Comparison of ENCODE assay signal across 9 cellular contexts in the genomic region with DNA sequence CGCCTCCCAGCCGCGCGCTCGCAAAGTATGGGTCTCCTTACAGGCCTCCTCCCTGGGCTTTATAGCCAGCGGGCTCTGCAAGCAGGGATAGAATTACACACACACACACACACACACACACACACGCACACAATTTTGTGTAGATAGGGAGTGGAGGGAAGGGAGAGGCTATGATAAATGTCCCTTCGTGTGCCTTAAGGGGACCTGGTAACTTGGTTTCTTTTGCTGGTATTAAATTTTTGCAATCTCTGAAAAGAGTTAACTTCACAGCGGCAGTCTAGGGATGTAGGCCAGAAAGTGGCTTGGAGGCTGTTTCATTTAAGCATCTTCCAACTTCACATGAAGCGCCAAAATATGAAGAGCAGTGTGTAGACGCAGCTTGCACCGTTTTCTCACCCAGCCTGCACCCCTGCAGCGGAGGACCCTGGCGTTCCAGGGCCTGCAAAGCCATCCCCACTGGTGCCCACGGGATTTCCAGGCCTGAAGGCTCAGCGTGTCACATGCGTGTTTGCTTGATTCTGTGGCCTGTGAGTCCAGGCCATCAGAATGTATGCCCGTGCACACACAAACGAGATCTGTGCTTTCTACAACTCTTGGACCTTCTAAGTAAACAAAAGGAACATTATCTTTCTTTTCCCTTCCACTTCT.
DNase-seq lines count a peak whose midpoint lies in the region; ATAC-seq, FAIRE-seq and TF ChIP-seq lines count a peak whose summit lies in the region.
"Had no signal": no experiment of that assay in that cellular context is flagged by ENCODE, and none has a peak within 500 bp of the region (broad histone marks: within the 10 kb centered on the region; RNA-seq: fewer than 3 reads in every experiment).

No MANE protein-coding gene starts in this region.

- DNase-seq in activated CD4-positive, alpha-beta T cell treated with anti-CD3 and anti-CD28 coated beads, Interleukin-2, amount 10 ng/mL, durations not matched to agents 7 days and 5 days, result no peak
- no peak for DNase-seq in activated CD4-positive, alpha-beta T cell treated with anti-CD3 and anti-CD28 coated beads, Interleukin-2, amount 50 U/mL, for 1 hour
- DNase-seq in adipocyte (ENCODE audit: low read depth) (no peak), keratinocyte (ENCODE audit: low read depth, low spot score) (no peak), smooth muscle cell (lab: John Stamatoyannopoulos, UW; ENCODE audit: unreplicated experiment) (no peak)

- TF ChIP-seq CTCF in keratinocyte (optimal IDR thresholded peaks at IDR 0.05 in 1 of 3, IDR thresholded peaks at IDR 0.05 in 1 of 3, conservative IDR thresholded peaks at IDR 0.05 in 1 of 3; ENCODE audit: extremely low read depth in 1 of 3, insufficient read depth in 2 of 3, low read length in 3 of 3) (no peak), smooth muscle cell (IDR thresholded peaks at IDR 0.05; ENCODE audit: borderline replicate concordance, insufficient read depth, poor library complexity, severe bottlenecking) (no peak)

- H3K36me3 ChIP-seq in adipocyte (ENCODE audit: control insufficient read depth, insufficient read depth, low read length, severe bottlenecking) (no peaks in the 10 kb centered on the region), keratinocyte (ENCODE audit: control insufficient read depth in 2 of 2, extremely low read depth in 1 of 2, insufficient read depth in 2 of 2, low read length in 2 of 2) (no peaks in the 10 kb centered on the region), smooth muscle cell (ENCODE audit: low read depth) (no peaks in the 10 kb centered on the region)

- no peak overlapping the region for H2AFZ ChIP-seq in keratinocyte (ENCODE audit: control insufficient read depth, low read length)
- no peak overlapping the region for H2AFZ ChIP-seq in smooth muscle cell (ENCODE audit: low read depth)

- H3K4me3 Mint-ChIP-seq in activated CD4-positive, alpha-beta T cell treated with anti-CD3 and anti-CD28 coated beads, Interleukin-2, amount 10 ng/mL, durations not matched to agents 7 days and 5 days, result peak overlapping the region; percentile 52
- H3K4me3 Mint-ChIP-seq: central memory CD8-positive, alpha-beta T cell had no signal

- no peak overlapping the region for H3K9ac ChIP-seq in adipocyte (ENCODE audit: low read length)
- H3K9ac ChIP-seq in keratinocyte (ENCODE audit: control insufficient read depth, extremely low read depth, insufficient read depth, low read length), result no peak overlapping the region
- no peak overlapping the region for H3K9ac ChIP-seq in smooth muscle cell (ENCODE audit: low read depth)

- dilution Hi-C loops in keratinocyte (cut with MboI; ENCODE audit: extremely low pct_ligation_motif_present, low sequenced_read_pairs), result no loop called here

- no peak for ATAC-seq in HG03439 (IDR thresholded peaks at IDR 0.05; ENCODE audit: unreplicated experiment)
- no peak for ATAC-seq in HG02571 (IDR thresholded peaks at IDR 0.05; ENCODE audit: unreplicated experiment)
- ATAC-seq in GM19351 (IDR thresholded peaks at IDR 0.05; ENCODE audit: unreplicated experiment), result no peak

- H3K4me1 Mint-ChIP-seq in activated CD4-positive, alpha-beta T cell treated with anti-CD3 and anti-CD28 coated beads, Interleukin-2, amount 10 ng/mL, durations not matched to agents 7 days and 5 days, result peaks cover 9% of the 10 kb centered on the region
- H3K4me1 Mint-ChIP-seq: central memory CD8-positive, alpha-beta T cell had no signal

- no peaks in the 10 kb centered on the region for H3K9me3 ChIP-seq in adipocyte (ENCODE audit: control insufficient read depth, low read length)
- no peaks in the 10 kb centered on the region for H3K9me3 ChIP-seq in keratinocyte (ENCODE audit: control insufficient read depth, low read depth, low read length)
- H3K9me3 ChIP-seq in smooth muscle cell (replicated peaks; ENCODE audit: low read depth), result no peaks in the 10 kb centered on the region

- H3K27ac ChIP-seq in keratinocyte (ENCODE audit: control insufficient read depth, insufficient read depth, low read length) (no peak overlapping the region), smooth muscle cell (ENCODE audit: low read depth) (no peak overlapping the region)

- 67% methylated on average over 15 of the region's 19 CpGs for WGBS in smooth muscle cell (ENCODE audit: low lambda C conversion rate)

- FAIRE-seq in keratinocyte (lab: Jason Lieb, UNC), result no peak

- H3K27me3 ChIP-seq in adipocyte (replicated peaks; ENCODE audit: control insufficient read depth, insufficient read depth, low read length) (no peaks in the 10 kb centered on the region), keratinocyte (ENCODE audit: control insufficient read depth, extremely low read depth, insufficient read depth, low read length) (peaks cover 35% of the 10 kb centered on the region), smooth muscle cell (ENCODE audit: low read depth) (peaks cover 60% of the 10 kb centered on the region)

- H3K27me3 Mint-ChIP-seq in activated CD4-positive, alpha-beta T cell treated with anti-CD3 and anti-CD28 coated beads, Interleukin-2, amount 10 ng/mL, durations not matched to agents 7 days and 5 days, result peaks cover 38% of the 10 kb centered on the region

- POLR2A ChIA-PET in activated CD4-positive, alpha-beta T cell treated with anti-CD3 and anti-CD28 coated beads, Interleukin-2, amount 10 ng/mL, durations not matched to agents 7 days and 5 days (lab: Charles Lee), result no interaction called here

- H3K27ac Mint-ChIP-seq in activated CD4-positive, alpha-beta T cell treated with anti-CD3 and anti-CD28 coated beads, Interleukin-2, amount 10 ng/mL, durations not matched to agents 7 days and 5 days, result no peak overlapping the region

- H3K9me1 ChIP-seq in keratinocyte (ENCODE audit: control insufficient read depth, extremely low read depth, insufficient read depth, low read length), result no peaks in the 10 kb centered on the region

- H3K79me2 ChIP-seq in keratinocyte (ENCODE audit: control insufficient read depth, insufficient read depth, low read length), result no peaks in the 10 kb centered on the region
- H3K79me2 ChIP-seq in smooth muscle cell (ENCODE audit: low read depth), result no peaks in the 10 kb centered on the region

- H3K4me3 ChIP-seq in adipocyte (ENCODE audit: low read length), result peak overlapping the region; percentile 30
- H3K4me3 ChIP-seq in keratinocyte (ENCODE audit: control insufficient read depth in 2 of 3, extremely low read depth in 1 of 3, insufficient read depth in 2 of 3, low read depth in 1 of 3, low read length in 3 of 3), result peak overlapping the region in 1 of 3 experiments; percentile 59
- H3K4me3 ChIP-seq in smooth muscle cell, result peak overlapping the region; percentile 73

- H3K4me2 ChIP-seq in keratinocyte (ENCODE audit: control insufficient read depth, extremely low read depth, insufficient read depth, low read depth, low read length), result peak overlapping the region; percentile 83
- H3K4me2 ChIP-seq in smooth muscle cell, result peak overlapping the region; percentile 98

- peaks cover 13% of the 10 kb centered on the region for H3K4me1 ChIP-seq in adipocyte (ENCODE audit: control insufficient read depth, insufficient read depth, low read length)
- H3K4me1 ChIP-seq in keratinocyte (ENCODE audit: control insufficient read depth, extremely low read depth, insufficient read depth, low read length), result peaks cover 4% of the 10 kb centered on the region
- H3K4me1 ChIP-seq in smooth muscle cell (ENCODE audit: low read depth), result peaks cover 5% of the 10 kb centered on the region

- no peaks in the 10 kb centered on the region for H3K36me3 Mint-ChIP-seq in activated CD4-positive, alpha-beta T cell treated with anti-CD3 and anti-CD28 coated beads, Interleukin-2, amount 10 ng/mL, durations not matched to agents 7 days and 5 days (ENCODE audit: low read depth)

- no peaks in the 10 kb centered on the region for H3F3A ChIP-seq in smooth muscle cell (ENCODE audit: low read depth)

- H3K9me3 Mint-ChIP-seq in activated CD4-positive, alpha-beta T cell treated with anti-CD3 and anti-CD28 coated beads, Interleukin-2, amount 10 ng/mL, durations not matched to agents 7 days and 5 days, result no peaks in the 10 kb centered on the region

- H4K20me1 ChIP-seq in keratinocyte (ENCODE audit: control insufficient read depth, extremely low read depth, insufficient read depth, low read length) (no peaks in the 10 kb centered on the region), smooth muscle cell (ENCODE audit: low read depth) (no peaks in the 10 kb centered on the region)

- CTCF ChIA-PET in activated CD4-positive, alpha-beta T cell treated with anti-CD3 and anti-CD28 coated beads, Interleukin-2, amount 10 ng/mL, durations not matched to agents 7 days and 5 days (lab: Charles Lee), result no interaction called here
